In the genomic region with DNA sequence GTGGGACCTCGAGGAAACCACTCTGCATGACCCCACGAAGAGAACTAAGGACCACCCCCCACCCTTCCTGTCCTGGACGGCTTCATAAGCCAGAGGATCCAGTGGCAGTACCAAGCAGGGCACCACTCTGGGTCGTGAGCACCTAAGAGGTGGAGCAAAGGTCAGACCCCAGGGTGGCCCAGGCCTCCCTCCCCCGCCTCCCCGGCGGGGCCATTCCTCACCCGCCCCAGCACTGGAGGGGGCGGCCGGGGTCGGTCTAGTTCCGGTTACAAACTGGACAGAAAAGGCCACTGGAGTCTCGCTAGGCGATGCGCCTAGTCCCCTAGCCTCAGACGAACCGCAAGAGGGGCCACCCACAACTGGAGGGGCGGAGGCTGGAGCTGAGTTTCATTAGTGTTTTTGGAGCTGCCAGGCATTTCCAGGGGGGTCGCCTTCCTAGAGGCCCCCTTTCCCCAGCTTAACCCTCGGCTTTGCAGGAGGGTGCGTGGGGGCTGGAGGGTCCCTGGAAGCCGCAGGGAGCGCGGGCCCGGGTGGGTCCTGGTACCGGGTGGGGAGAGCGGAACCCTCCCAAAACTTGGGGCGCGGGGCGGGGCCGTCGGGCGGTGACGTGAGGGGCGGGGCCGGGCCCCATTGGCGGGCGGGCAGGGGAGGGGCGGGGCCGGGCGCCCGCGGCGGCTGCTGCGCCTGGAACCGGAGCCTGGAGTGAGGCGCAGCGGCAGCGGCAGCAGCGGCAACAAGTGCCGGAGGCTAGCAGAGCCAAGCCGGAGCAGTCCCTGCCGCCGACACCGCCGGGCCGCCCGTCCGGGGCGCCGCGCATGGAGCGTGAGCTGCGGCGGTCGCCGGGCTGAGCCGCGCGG, we compare ENCODE assay signal across 8 cellular contexts. TPM values are rescaled to one million over a fixed set of nuclear protein-coding genes. Genes with fewer than 3 reads are reported as not detected.
A peak's percentile ranks its signal among the peaks of the same experiment; 100 is the strongest.
DNase-seq lines count a peak whose midpoint lies in the region; ATAC-seq and TF ChIP-seq lines count a peak whose summit lies in the region.

A gene with protein sequence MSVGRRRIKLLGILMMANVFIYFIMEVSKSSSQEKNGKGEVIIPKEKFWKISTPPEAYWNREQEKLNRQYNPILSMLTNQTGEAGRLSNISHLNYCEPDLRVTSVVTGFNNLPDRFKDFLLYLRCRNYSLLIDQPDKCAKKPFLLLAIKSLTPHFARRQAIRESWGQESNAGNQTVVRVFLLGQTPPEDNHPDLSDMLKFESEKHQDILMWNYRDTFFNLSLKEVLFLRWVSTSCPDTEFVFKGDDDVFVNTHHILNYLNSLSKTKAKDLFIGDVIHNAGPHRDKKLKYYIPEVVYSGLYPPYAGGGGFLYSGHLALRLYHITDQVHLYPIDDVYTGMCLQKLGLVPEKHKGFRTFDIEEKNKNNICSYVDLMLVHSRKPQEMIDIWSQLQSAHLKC (plus strand): TSS at position 695 of the 857 bp plus-strand sequence. CDS start 26,106 bp downstream, outside the sequence.

- H3K27me3 Mint-ChIP-seq in T-helper 17 cell (no peaks in the 10 kb centered on the region), progenitor cell of endocrine pancreas (no peaks in the 10 kb centered on the region)

- no peak for TF ChIP-seq EP300 in upper lobe of left lung (IDR thresholded peaks at IDR 0.05)

- no peaks in the 10 kb centered on the region for H3K36me3 ChIP-seq in upper lobe of left lung

- H3K9me3 Mint-ChIP-seq in progenitor cell of endocrine pancreas (ENCODE audit: low read depth) = no peaks in the 10 kb centered on the region

- peak in 3 of 4 donors; percentile 86 to 96 (median 88) for TF ChIP-seq POLR2A in upper lobe of left lung (IDR thresholded peaks at IDR 0.05)

- peak; percentile 79 for DNase-seq in ELR (ENCODE audit: low read depth)
- peak; percentile 72 for DNase-seq in Kasumi-1 (lab: John Stamatoyannopoulos, UW)
- peak; percentile 77 to 85 (median 81) for DNase-seq in T-helper 17 cell
- peak; percentile 54 for DNase-seq in amniotic epithelial cell (ENCODE audit: low read depth)
- DNase-seq in left cardiac atrium = peak; percentile 86
- DNase-seq in progenitor cell of endocrine pancreas (ENCODE audit: low spot score, unreplicated experiment) = peak; percentile 63
- DNase-seq in upper lobe of left lung = peak; percentile 84 to 97

- 2% methylated on average over 27 of the region's 70 CpGs; no CpG with 5 or more reads in 1 of the 2 donors for WGBS in upper lobe of left lung, 2 donors

- intact Hi-C loops in left cardiac atrium (cut with DNase I) = loop anchor here in 1 of 2 donors (10.0 kb wide), 2 partner anchors 219 to 281 kb away; no protein-coding TSS in a partner anchor

- H3K27ac ChIP-seq in upper lobe of left lung = peak within 1 kb of the TSS; percentile 93 to 100 (median 98)

- H3K4me1 ChIP-seq in upper lobe of left lung = peaks cover 25 to 43% (median 38%) of the 10 kb centered on the region in 4 donors

- H3K4me3 Mint-ChIP-seq in T-helper 17 cell (peak within 1 kb of the TSS; percentile 92), progenitor cell of endocrine pancreas (ENCODE audit: low read depth) (peak within 1 kb of the TSS; percentile 86)

- peaks cover 32% of the 10 kb centered on the region for H3K4me1 Mint-ChIP-seq in T-helper 17 cell
- H3K4me1 Mint-ChIP-seq in progenitor cell of endocrine pancreas (ENCODE audit: low read depth) = peaks cover 19% of the 10 kb centered on the region

- H3K27me3 ChIP-seq in upper lobe of left lung = no peaks in the 10 kb centered on the region

- no peaks in the 10 kb centered on the region for H3K36me3 Mint-ChIP-seq in T-helper 17 cell (ENCODE audit: low read depth)
- H3K36me3 Mint-ChIP-seq in progenitor cell of endocrine pancreas (ENCODE audit: insufficient read depth) = no peaks in the 10 kb centered on the region

- H3K27ac Mint-ChIP-seq in T-helper 17 cell (peak within 1 kb of the TSS; percentile 89), progenitor cell of endocrine pancreas (peak within 1 kb of the TSS; percentile 93)

- H3K9me3 ChIP-seq in T-helper 17 cell (ENCODE audit: control insufficient read depth, low read length, poor library complexity, severe bottlenecking) = no peaks in the 10 kb centered on the region
- H3K9me3 ChIP-seq in upper lobe of left lung = no peaks in the 10 kb centered on the region

- TF ChIP-seq CTCF in progenitor cell of endocrine pancreas (IDR thresholded peaks at IDR 0.05; ENCODE audit: unreplicated experiment) (no peak), upper lobe of left lung (IDR thresholded peaks at IDR 0.05) (peak in 1 of 6 experiments; percentile 7)

- ATAC-seq in GM21723 (IDR thresholded peaks at IDR 0.05; ENCODE audit: unreplicated experiment) (peak; percentile 52), T-helper 17 cell (peak; percentile 81), left cardiac atrium (peak; percentile 93 to 95), upper lobe of left lung (ENCODE audit: low FRiP score in 2 of 2) (peak; percentile 89 to 95)

- peak within 1 kb of the TSS; percentile 60 to 98 (median 80) for H3K4me3 ChIP-seq in upper lobe of left lung

RNA-seq across cellular contexts. Expression of the gene that starts here (rescaled TPM):
- total RNA-seq in T-helper 17 cell = 10 to 100 TPM; 39.1 to 43.9 TPM
- total RNA-seq in left cardiac atrium = 10 to 100 TPM; 13.4 to 13.8 TPM
- total RNA-seq in progenitor cell of endocrine pancreas = 17.4 and 18.5 TPM in 2 replicates
- 10 to 100 TPM; 23.0 to 57.6 (median 37.4) TPM for total RNA-seq in upper lobe of left lung

Comparison
In these comparisons a context has a peak if more than half of its experiments do, and no peak if none do; other contexts are left out.
1. Peak in every context shown above with its lines: DNase-seq, ATAC-seq, H3K4me3 ChIP-seq and H3K27ac ChIP-seq.